In genomic region chr9:84140535-84141101, GRCh38 we compare ENCODE assay signal across 8 cellular contexts.
A peak's percentile ranks its signal among the peaks of the same experiment; 100 is the strongest.
DNase-seq lines count a peak whose midpoint lies in the region; ATAC-seq, FAIRE-seq and TF ChIP-seq lines count a peak whose summit lies in the region.

No MANE protein-coding gene starts in this region.

- H3K4me1 ChIP-seq in H1 (replicated peaks in 1 of 4; ENCODE audit: control insufficient read depth in 3 of 4, insufficient read depth in 4 of 4, low read length in 3 of 4) = peaks cover 0 to 9% (median 2%) of the 10 kb centered on the region in 4 experiments; a peak in 2 of 7 replicates
- H3K4me1 ChIP-seq in muscle layer of duodenum (ENCODE audit: control insufficient read depth in 1 of 2, insufficient read depth in 2 of 2, low read length in 2 of 2) = peaks cover 0 to 16% of the 10 kb centered on the region in 2 donors
- H3K4me1 ChIP-seq in uterus = peaks cover 0 to 6% of the 10 kb centered on the region in 2 donors

- peak overlapping the region in 2 of 4 experiments; percentile 20 to 28; a peak in 2 of 7 replicates for H3K9ac ChIP-seq in H1 (replicated peaks in 1 of 4; ENCODE audit: extremely low read depth in 1 of 4, low read depth in 3 of 4, low read length in 3 of 4)

- 0 out of 2 replicates have a peak overlapping the region, but pooled peaks have one; percentile 18 for H4K8ac ChIP-seq in H1 (ENCODE audit: extremely low read depth, insufficient read depth, low read length)

- no peak overlapping the region for H3K18ac ChIP-seq in H1 (ENCODE audit: extremely low read depth, low read length)

- peak overlapping the region; percentile 62; the same call in 1 of the 2 replicates for H2AFZ ChIP-seq in H1 (ENCODE audit: low read length)

- no peaks in the 10 kb centered on the region for H4K20me1 ChIP-seq in H1 (replicated peaks in 1 of 2; ENCODE audit: control insufficient read depth in 1 of 2, insufficient read depth in 2 of 2, low read length in 2 of 2)

- no peak overlapping the region for H4K5ac ChIP-seq in H1 (ENCODE audit: insufficient read length, low read depth, low read length)

- DNase-seq in SW480 (ENCODE audit: low spot score) (peak; percentile 28), H1 (ENCODE audit: low read depth in 1 of 2, low spot score in 2 of 2) (peak in 1 of 2 experiments; percentile 76), uterus (no peak), mucosa of gallbladder (ENCODE audit: low spot score) (no peak), NCI-H1694 (lab: John Stamatoyannopoulos, UW) (no peak)

- H2BK12ac ChIP-seq in H1 (ENCODE audit: low read depth, low read length) = no peak overlapping the region

- FAIRE-seq in H1 (lab: Jason Lieb, UNC) = no peak

- no peak overlapping the region for H2BK120ac ChIP-seq in H1 (replicated peaks; ENCODE audit: low read depth, low read length)

- no peak overlapping the region for H4K91ac ChIP-seq in H1 (replicated peaks; ENCODE audit: insufficient read length, low read length)

- no peak overlapping the region for H3K56ac ChIP-seq in H1 (replicated peaks; ENCODE audit: insufficient read length, low read depth, low read length)

- no peak overlapping the region for H3K23ac ChIP-seq in H1 (ENCODE audit: insufficient read length)

- H3K4ac ChIP-seq in H1 (replicated peaks; ENCODE audit: insufficient read length, low read depth, low read length) = no peak overlapping the region

- WGBS in H1 (ENCODE audit: extremely low coverage in 1 of 2, insufficient coverage in 1 of 2, insufficient read length in 1 of 2, insufficient replicate concordance in 2 of 2, low coverage in 1 of 2, low lambda C conversion rate in 2 of 2, missing lambda C conversion rate in 1 of 2), 2 experiments = 3% methylated on average over 41 of the region's 41 CpGs; no CpG with 5 or more reads in 1 of the 2 experiments

- H3K23me2 ChIP-seq in H1 (ENCODE audit: low read depth, low read length) = no peaks in the 10 kb centered on the region; the same call in 1 of the 2 replicates

- peak overlapping the region; percentile 57 to 79 for H3K4me2 ChIP-seq in H1 (ENCODE audit: insufficient read depth in 1 of 2, low read depth in 2 of 2, low read length in 2 of 2)

- H3K14ac ChIP-seq in H1 (ENCODE audit: insufficient read length) = no peak overlapping the region

- H2BK20ac ChIP-seq in H1 (ENCODE audit: low read length) = no peak overlapping the region

- H3K79me2 ChIP-seq in H1 (ENCODE audit: control insufficient read depth in 1 of 2, insufficient read depth in 2 of 2, low read length in 2 of 2) = no peaks in the 10 kb centered on the region

- TF ChIP-seq CTCF in H1 (IDR thresholded peaks at IDR 0.05; ENCODE audit: control extremely low read depth in 1 of 3, insufficient read depth in 1 of 3, low read depth in 1 of 3, low read length in 3 of 3) (no peak), uterus (IDR thresholded peaks at IDR 0.05) (no peak)

- no peak overlapping the region for H2BK5ac ChIP-seq in H1 (ENCODE audit: low read depth, low read length)

- no peak overlapping the region for H2AK5ac ChIP-seq in H1 (ENCODE audit: low read depth, low read length)

- H3K4me3 ChIP-seq in H1 (ENCODE audit: extremely low read depth in 1 of 4, insufficient read depth in 2 of 4, low read depth in 3 of 4, low read length in 4 of 4) (peak overlapping the region; percentile 12 to 65 (median 42)), muscle layer of duodenum (ENCODE audit: low read depth in 1 of 2, low read length in 2 of 2) (peak overlapping the region; percentile 61 to 64), uterus (peak overlapping the region; percentile 6 to 35)

- POLR2A ChIA-PET in H1 (lab: Charles Lee; ENCODE audit: partially characterized antibody) = interaction anchor here (1.0 to 2.0 kb wide), 3 partner anchors 11 to 161 kb away, joined by 3 to 4 read pairs (median 3); partner anchors contain the start of genes HNRNPK and RMI1

- H3K79me1 ChIP-seq in H1 (ENCODE audit: low read depth, low read length) = no peaks in the 10 kb centered on the region

- TF ChIP-seq EP300 in H1 (IDR thresholded peaks at IDR 0.05; ENCODE audit: borderline replicate concordance in 1 of 2, low read depth in 2 of 2, low read length in 2 of 2) = no peak

- peak; percentile 62 for ATAC-seq in GM18867 (IDR thresholded peaks at IDR 0.05; ENCODE audit: unreplicated experiment)
- no peak for ATAC-seq in GM18870 (IDR thresholded peaks at IDR 0.05; ENCODE audit: unreplicated experiment)

- H3K27me3 ChIP-seq in H1 (replicated peaks in 1 of 4; ENCODE audit: control insufficient read depth in 3 of 4, extremely low read depth in 1 of 4, insufficient read depth in 3 of 4, low read length in 3 of 4) (peaks cover 0 to 24% (median 12%) of the 10 kb centered on the region in 4 experiments; a peak in 6 of 7 replicates), muscle layer of duodenum (ENCODE audit: low read depth, low read length) (peaks cover 4% of the 10 kb centered on the region), uterus (peaks cover 2 to 29% of the 10 kb centered on the region in 2 donors)

- no peaks in the 10 kb centered on the region for H3K36me3 ChIP-seq in H1 (ENCODE audit: control insufficient read depth in 2 of 4, insufficient read depth in 4 of 4, low read length in 3 of 4)
- no peaks in the 10 kb centered on the region for H3K36me3 ChIP-seq in muscle layer of duodenum (ENCODE audit: control insufficient read depth in 1 of 2, insufficient read depth in 2 of 2, low read length in 2 of 2)
- H3K36me3 ChIP-seq in uterus = no peaks in the 10 kb centered on the region

- no peak for TF ChIP-seq RAD21 in H1 (IDR thresholded peaks at IDR 0.05 in 1 of 2, conservative IDR thresholded peaks at IDR 0.05 in 1 of 2; ENCODE audit: low read depth in 2 of 2, low read length in 2 of 2)

- TF ChIP-seq POLR2A in H1 (IDR thresholded peaks at IDR 0.05; ENCODE audit: control extremely low read depth in 1 of 2, low read depth in 2 of 2, low read length in 2 of 2) = peak in 1 of 2 experiments; percentile 42; a peak in 1 of 3 replicates
- no peak for TF ChIP-seq POLR2A in uterus (IDR thresholded peaks at IDR 0.05)

- intact Hi-C loops in uterus (cut with DNase I; ENCODE audit: low total_unique reads) = no loop called here

- H3K9me3 ChIP-seq in H1 (ENCODE audit: insufficient read depth in 2 of 2, low read depth in 1 of 2, low read length in 1 of 2) (no peaks in the 10 kb centered on the region), muscle layer of duodenum (ENCODE audit: control insufficient read depth in 1 of 2, low read length in 2 of 2) (no peaks in the 10 kb centered on the region), uterus (no peaks in the 10 kb centered on the region)

- CTCF ChIA-PET in H1 (lab: Charles Lee; ENCODE audit: partially characterized antibody) = interaction anchor here (0.6 to 2.7 kb wide), 2 partner anchors 9 to 32 kb away, joined by 4 to 10 read pairs; no protein-coding TSS in a partner anchor

- H3K27ac ChIP-seq in H1 (ENCODE audit: low read depth, low read length) = no peak overlapping the region
- H3K27ac ChIP-seq in muscle layer of duodenum (ENCODE audit: low read length) = no peak overlapping the region
- H3K27ac ChIP-seq in uterus = no peak overlapping the region

- no peak overlapping the region for H2BK15ac ChIP-seq in H1 (ENCODE audit: low read length)

TF ChIP-seq in H1, 55 proteins besides CTCF, POLR2A, EP300 and RAD21 (continues in another document):
- TF ChIP-seq ATF2 (IDR thresholded peaks at IDR 0.05; ENCODE audit: low read length) (no peak), TEAD4 (IDR thresholded peaks at IDR 0.05; ENCODE audit: low read depth, low read length) (no peak), BRCA1 (IDR thresholded peaks at IDR 0.05; ENCODE audit: low read depth, low read length) (no peak), MAX (IDR thresholded peaks at IDR 0.05) (peak; percentile 76), TAF7 (optimal IDR thresholded peaks at IDR 0.05; ENCODE audit: borderline replicate concordance, low read depth, low read length) (peak; percentile 39), PHF8 (conservative IDR thresholded peaks at IDR 0.05; ENCODE audit: low read depth, low read length) (no peak), SRF (IDR thresholded peaks at IDR 0.05; ENCODE audit: low read depth, low read length) (no peak), EGR1 (IDR thresholded peaks at IDR 0.05; ENCODE audit: borderline replicate concordance, low read depth, low read length) (no peak), SAP30 (IDR thresholded peaks at IDR 0.05; ENCODE audit: insufficient read depth, insufficient replicate concordance, low read length) (no peak), SIRT6 (IDR thresholded peaks at IDR 0.05; ENCODE audit: low read length) (no peak), YY1 (IDR thresholded peaks at IDR 0.05; ENCODE audit: low read depth, low read length) (peak; percentile 81), HDAC2 (IDR thresholded peaks at IDR 0.05; ENCODE audit: borderline replicate concordance in 1 of 2, low read depth in 2 of 2, low read length in 2 of 2) (0 out of 4 replicates have a peak, but pooled peaks of 1 of the 2 experiments have one; percentile 58), KDM5A (IDR thresholded peaks at IDR 0.05; ENCODE audit: low read length) (no peak), RBBP5 (IDR thresholded peaks at IDR 0.05; ENCODE audit: borderline replicate concordance, low read depth, low read length) (peak; percentile 36; the same call in 1 of the 2 replicates), SUZ12 (IDR thresholded peaks at IDR 0.05; ENCODE audit: low read length) (peak; percentile 74), SP4 (IDR thresholded peaks at IDR 0.05; ENCODE audit: low read length) (no peak), SIN3A (conservative IDR thresholded peaks at IDR 0.05 in 1 of 2, IDR thresholded peaks at IDR 0.05 in 1 of 2; ENCODE audit: low read depth in 1 of 2, low read length in 2 of 2) (0 out of 4 replicates have a peak, but pooled peaks of 1 of the 2 experiments have one; percentile 17), JUND (IDR thresholded peaks at IDR 0.05; ENCODE audit: low read length) (no peak), BCL11A (IDR thresholded peaks at IDR 0.05; ENCODE audit: low read depth in 2 of 2, low read length in 2 of 2) (no peak)
